Comparison of ENCODE assay signal across 24 cellular contexts in genomic region chr12:105640780-105641179, GRCh38.
A peak's percentile ranks its signal among the peaks of the same experiment; 100 is the strongest.
DNase-seq lines count a peak whose midpoint lies in the region; ATAC-seq, FAIRE-seq and TF ChIP-seq lines count a peak whose summit lies in the region.
"Had no signal": no experiment of that assay in that cellular context is flagged by ENCODE, and none has a peak within 500 bp of the region (broad histone marks: within the 10 kb centered on the region; RNA-seq: fewer than 3 reads in every experiment).

No MANE protein-coding gene starts in this region.

- no peaks in the 10 kb centered on the region for H3K36me3 Mint-ChIP-seq in astrocyte (ENCODE audit: low read depth, unreplicated experiment)
- H3K36me3 Mint-ChIP-seq: CD14-positive monocyte had no signal

- no peak for TF ChIP-seq CTCF in astrocyte (IDR thresholded peaks at IDR 0.05; ENCODE audit: insufficient read depth, low read depth, low read length)
- TF ChIP-seq CTCF in lower lobe of right lung (IDR thresholded peaks at IDR 0.05), result no peak

- H3K27me3 ChIP-seq in astrocyte (ENCODE audit: insufficient read depth, low read length), result no peaks in the 10 kb centered on the region
- no peaks in the 10 kb centered on the region for H3K27me3 ChIP-seq in lower lobe of right lung (ENCODE audit: low read depth)
- H3K27me3 ChIP-seq: MG63 had no signal

- FAIRE-seq in astrocyte (lab: Jason Lieb, UNC), result no peak
- FAIRE-seq in frontal cortex (lab: Jason Lieb, UNC), result no peak
- FAIRE-seq: G401.6 had no signal

- H4K20me1 ChIP-seq in astrocyte (ENCODE audit: insufficient read depth, low read length), result no peaks in the 10 kb centered on the region

- H3K4me3 ChIP-seq in astrocyte (ENCODE audit: insufficient read depth, low read depth, low read length), result no peak overlapping the region
- no peak overlapping the region for H3K4me3 ChIP-seq in mesodermal cell (ENCODE audit: extremely low read depth, insufficient read depth, low read length, poor library complexity, severe bottlenecking)
- no peak overlapping the region for H3K4me3 ChIP-seq in lower lobe of right lung
- H3K4me3 ChIP-seq: MG63, PC-9 had no signal

- no peak overlapping the region for H3K4me3 Mint-ChIP-seq in astrocyte (ENCODE audit: unreplicated experiment)
- H3K4me3 Mint-ChIP-seq: CD14-positive monocyte, HFFc6, IgD-negative memory B cell had no signal

- no peaks in the 10 kb centered on the region for H3K79me2 ChIP-seq in astrocyte (ENCODE audit: insufficient read depth, low read length)

- no peak overlapping the region for H3K27ac Mint-ChIP-seq in astrocyte (ENCODE audit: unreplicated experiment)
- H3K27ac Mint-ChIP-seq: CD14-positive monocyte, HFFc6, IgD-negative memory B cell had no signal

- no peaks in the 10 kb centered on the region for H3K4me1 ChIP-seq in astrocyte (ENCODE audit: insufficient read depth, low read length)
- peaks cover 7% of the 10 kb centered on the region for H3K4me1 ChIP-seq in mesodermal cell (ENCODE audit: control insufficient read depth, insufficient read depth, low read length, poor library complexity, severe bottlenecking)
- H3K4me1 ChIP-seq in lower lobe of right lung, result no peaks in the 10 kb centered on the region

- peaks cover 2% of the 10 kb centered on the region for H3K4me1 Mint-ChIP-seq in astrocyte (ENCODE audit: low read depth, unreplicated experiment)
- H3K4me1 Mint-ChIP-seq: CD14-positive monocyte had no signal

- peak; percentile 55 for DNase-seq in EH (ENCODE audit: low read depth)
- DNase-seq in NCI-H345 (lab: John Stamatoyannopoulos, UW), result peak; percentile 17
- DNase-seq in astrocyte (ENCODE audit: low read depth), result peak; percentile 58
- no peak for DNase-seq in activated CD4-positive, alpha-beta T cell treated with anti-CD3 and anti-CD28 coated beads, Interleukin-2, amount 50 U/mL, for 1 hour
- DNase-seq in lower lobe of right lung, result no peak
- DNase-seq in frontal cortex (ENCODE audit: low spot score in 2 of 2), result no peak
- no peak for DNase-seq in mesenteric fat pad (ENCODE audit: low spot score)
- DNase-seq: 8988T, DMS79, H7, HFFc6, Karpas-422, MG63, NCI-H1092, NCI-H1436 treated with DMSO at 0.1 percent for 48 hours, NCI-H2081, NCI-H2171 treated with DMSO at 0.1 percent for 48 hours, NCI-H510A, PC-9 had no signal

- H3K27me3 Mint-ChIP-seq in astrocyte (ENCODE audit: low read depth, unreplicated experiment), result no peaks in the 10 kb centered on the region

- H3K36me3 ChIP-seq in astrocyte (ENCODE audit: insufficient read depth, low read length) (no peaks in the 10 kb centered on the region), mesodermal cell (ENCODE audit: control insufficient read depth, insufficient read depth, low read length) (no peaks in the 10 kb centered on the region), lower lobe of right lung (no peaks in the 10 kb centered on the region)
- H3K36me3 ChIP-seq: MG63 had no signal

- H2AFZ ChIP-seq in astrocyte (ENCODE audit: low read depth, low read length), result no peak overlapping the region
- H2AFZ ChIP-seq: PC-9 had no signal

- peaks cover 12% of the 10 kb centered on the region for H3K9me3 Mint-ChIP-seq in astrocyte (ENCODE audit: unreplicated experiment)

- no peak overlapping the region for H3K9ac ChIP-seq in astrocyte (ENCODE audit: low read length)

- no peak overlapping the region for H3K4me2 ChIP-seq in astrocyte (ENCODE audit: low read length)
- H3K4me2 ChIP-seq: PC-9 had no signal

- H3K27ac ChIP-seq in astrocyte (ENCODE audit: low read depth, low read length) (no peak overlapping the region), mesodermal cell (ENCODE audit: low read depth, low read length, severe bottlenecking) (peak overlapping the region; percentile 68), lower lobe of right lung (no peak overlapping the region)
- H3K27ac ChIP-seq: HL-60, PC-9 had no signal

- no CpG with 5 or more reads among the region's 1 CpG for WGBS in mesodermal cell (ENCODE audit: insufficient coverage in 2 of 2), 2 experiments

- no peak for ATAC-seq in lower lobe of right lung

- intact Hi-C loops in lower lobe of right lung (cut with DNase I), result no loop called here

- H3K9me3 ChIP-seq in astrocyte (ENCODE audit: insufficient read depth, low read depth, low read length) (no peaks in the 10 kb centered on the region), mesodermal cell (ENCODE audit: control insufficient read depth, low read length) (peaks cover 13% of the 10 kb centered on the region), lower lobe of right lung (peaks cover 10% of the 10 kb centered on the region)

Comparison
In these comparisons a context has a peak if more than half of its experiments do, and no peak if none do; other contexts are left out.
1. DNase-seq: peak in EH (single experiment), NCI-H345 (single experiment) and astrocyte (single experiment); none in activated CD4-positive, alpha-beta T cell treated with anti-CD3 and anti-CD28 coated beads, Interleukin-2, amount 50 U/mL, for 1 hour (single experiment), lower lobe of right lung (single experiment), frontal cortex (0 of 2) and mesenteric fat pad (single experiment).